Comparison of ENCODE assay signal across 11 cellular contexts in genomic region chr3:100104442-100104798, GRCh38. TPM values are rescaled to one million over a fixed set of nuclear protein-coding genes. Genes with fewer than 3 reads are reported as not detected.
DNase-seq lines count a peak whose midpoint lies in the region; ATAC-seq lines count a peak whose summit lies in the region.
"Had no signal": no experiment of that assay in that cellular context is flagged by ENCODE, and none has a peak within 500 bp of the region (broad histone marks: within the 10 kb centered on the region; RNA-seq: fewer than 3 reads in every experiment).

No MANE protein-coding gene starts in this region.

- DNase-seq in activated naive CD8-positive, alpha-beta T cell treated with anti-CD3 and anti-CD28 coated beads, Interleukin-2, amount 10 ng/mL, durations not matched to agents 7 days and 5 days: no peak
- DNase-seq in dedifferentiated amniotic fluid mesenchymal stem cell (ENCODE audit: extremely low spot score) (no peak), SHP77 (lab: John Stamatoyannopoulos, UW) (no peak), NCI-H1436 (lab: John Stamatoyannopoulos, UW) (no peak), AG08395 (ENCODE audit: low spot score) (no peak)
- DNase-seq: anterior cingulate cortex, SIG-M5 had no signal

- no peaks in the 10 kb centered on the region for H3K27me3 ChIP-seq in BLaER1

- H3K27me3 Mint-ChIP-seq in activated naive CD8-positive, alpha-beta T cell treated with anti-CD3 and anti-CD28 coated beads, Interleukin-2, amount 10 ng/mL, durations not matched to agents 7 days and 5 days: no peaks in the 10 kb centered on the region

- H3K9ac ChIP-seq in BLaER1: no peak overlapping the region

- peaks cover 6% of the 10 kb centered on the region; the same call in 1 of the 2 replicates for H3K9me3 ChIP-seq in BLaER1

- peak overlapping the region; percentile 55; the same call in 1 of the 2 replicates for H3K27ac ChIP-seq in BLaER1

- peaks cover 6% of the 10 kb centered on the region; the same call in 1 of the 2 replicates for H3K36me3 ChIP-seq in BLaER1

- no peaks in the 10 kb centered on the region for H4K20me1 ChIP-seq in BLaER1

- peak; percentile 39 for ATAC-seq in GM19372 (IDR thresholded peaks at IDR 0.05; ENCODE audit: low read depth, unreplicated experiment)
- peak; percentile 42 for ATAC-seq in HG03045 (IDR thresholded peaks at IDR 0.05; ENCODE audit: unreplicated experiment)
- no peak for ATAC-seq in activated naive CD8-positive, alpha-beta T cell treated with anti-CD3 and anti-CD28 coated beads, Interleukin-2, amount 10 ng/mL, durations not matched to agents 7 days and 5 days (ENCODE audit: low read depth)

- no peak overlapping the region for H3K4me3 Mint-ChIP-seq in activated naive CD8-positive, alpha-beta T cell treated with anti-CD3 and anti-CD28 coated beads, Interleukin-2, amount 10 ng/mL, durations not matched to agents 7 days and 5 days

- H3K4me1 ChIP-seq in BLaER1: peaks cover 49% of the 10 kb centered on the region

- H3K27ac Mint-ChIP-seq in activated naive CD8-positive, alpha-beta T cell treated with anti-CD3 and anti-CD28 coated beads, Interleukin-2, amount 10 ng/mL, durations not matched to agents 7 days and 5 days: peak overlapping the region; percentile 88

- peaks cover 7% of the 10 kb centered on the region for H3K9me3 Mint-ChIP-seq in activated naive CD8-positive, alpha-beta T cell treated with anti-CD3 and anti-CD28 coated beads, Interleukin-2, amount 10 ng/mL, durations not matched to agents 7 days and 5 days

- H3K4me3 ChIP-seq in BLaER1: no peak overlapping the region

- H3K4me1 Mint-ChIP-seq in activated naive CD8-positive, alpha-beta T cell treated with anti-CD3 and anti-CD28 coated beads, Interleukin-2, amount 10 ng/mL, durations not matched to agents 7 days and 5 days: peaks cover 51% of the 10 kb centered on the region

- peak overlapping the region; percentile 49 for H3K4me2 ChIP-seq in BLaER1

- POLR2A ChIA-PET in activated naive CD8-positive, alpha-beta T cell treated with anti-CD3 and anti-CD28 coated beads, Interleukin-2, amount 10 ng/mL, durations not matched to agents 7 days and 5 days (lab: Charles Lee): interaction anchor here (2.5 kb wide), 1 partner anchor 31 kb away, joined by 9 read pairs; no protein-coding TSS in a partner anchor

- peaks cover 60% of the 10 kb centered on the region for H3K36me3 Mint-ChIP-seq in activated naive CD8-positive, alpha-beta T cell treated with anti-CD3 and anti-CD28 coated beads, Interleukin-2, amount 10 ng/mL, durations not matched to agents 7 days and 5 days

RNA-seq across cellular contexts. Expression of gene FILIP1L, which starts 9.9 kb away (rescaled TPM):
- total RNA-seq in activated naive CD8-positive, alpha-beta T cell treated with anti-CD3 and anti-CD28 coated beads, Interleukin-2, amount 10 ng/mL, durations not matched to agents 7 days and 5 days: 1 to 10 TPM; 2.0 to 2.4 TPM
- total RNA-seq: HT1080 had no signal
